1 cellular context compared by ENCODE assay signal in genomic region chr6:130826442-130827246, GRCh38.
TF ChIP-seq lines count a peak whose summit lies in the region.

No MANE protein-coding gene starts in this region.

TF ChIP-seq in HepG2, 621 proteins besides CTCF, POLR2A, EP300 and RAD21 (continued from another document):
- no peak for TF ChIP-seq CEBPB (IDR thresholded peaks at IDR 0.05; ENCODE audit: borderline replicate concordance, low read depth, low read length)
- TF ChIP-seq PAWR (CRISPR knock-in tag; IDR thresholded peaks at IDR 0.05; ENCODE audit: borderline replicate concordance): no peak
- TF ChIP-seq ZNF773 (CRISPR knock-in tag; IDR thresholded peaks at IDR 0.05; ENCODE audit: borderline replicate concordance): no peak
- peak; percentile 57; the same call in 1 of the 2 replicates for TF ChIP-seq BCL6 (CRISPR knock-in tag; IDR thresholded peaks at IDR 0.05)
- 0 out of 2 replicates have a peak, but pooled peaks have one; percentile 19 for TF ChIP-seq ZNF589 (CRISPR knock-in tag; conservative IDR thresholded peaks at IDR 0.05)
- peak; percentile 79; the same call in 1 of the 2 replicates for TF ChIP-seq ZC3H4 (CRISPR knock-in tag; IDR thresholded peaks at IDR 0.05; ENCODE audit: borderline replicate concordance)
- peak; percentile 97 for TF ChIP-seq ZNF644 (CRISPR knock-in tag; IDR thresholded peaks at IDR 0.05; ENCODE audit: low read depth)
- TF ChIP-seq PCBP2 (optimal IDR thresholded peaks at IDR 0.05; ENCODE audit: low read depth, low read length, poor library complexity, severe bottlenecking): no peak
- no peak for TF ChIP-seq ZNF142 (CRISPR knock-in tag; IDR thresholded peaks at IDR 0.05)
- TF ChIP-seq ZNF740 (CRISPR knock-in tag; IDR thresholded peaks at IDR 0.05): no peak
- no peak for TF ChIP-seq ZNF17 (CRISPR knock-in tag; IDR thresholded peaks at IDR 0.05)
- no peak for TF ChIP-seq ZNF282 (IDR thresholded peaks at IDR 0.05; ENCODE audit: partially characterized antibody)
- no peak for TF ChIP-seq ZNF720 (CRISPR knock-in tag; IDR thresholded peaks at IDR 0.05)
- TF ChIP-seq ERF (CRISPR knock-in tag; IDR thresholded peaks at IDR 0.05): peak; percentile 24; the same call in 1 of the 2 replicates
- TF ChIP-seq FLYWCH1 (CRISPR knock-in tag; IDR thresholded peaks at IDR 0.05): no peak
- 0 out of 2 replicates have a peak, but pooled peaks have one; percentile 18 for TF ChIP-seq ZNF362 (CRISPR knock-in tag; IDR thresholded peaks at IDR 0.05; ENCODE audit: borderline replicate concordance)
- no peak for TF ChIP-seq ZNF766 (CRISPR knock-in tag; IDR thresholded peaks at IDR 0.05; ENCODE audit: borderline replicate concordance)
- TF ChIP-seq ZNF556 (CRISPR knock-in tag; IDR thresholded peaks at IDR 0.05; ENCODE audit: borderline replicate concordance): no peak; the same call in 1 of the 2 replicates
- TF ChIP-seq FOXK1 (CRISPR knock-in tag; IDR thresholded peaks at IDR 0.05; ENCODE audit: borderline replicate concordance, low read depth): peak; percentile 48
- TF ChIP-seq ZNF24 (IDR thresholded peaks at IDR 0.05): no peak
- TF ChIP-seq ZNF430 (CRISPR knock-in tag; IDR thresholded peaks at IDR 0.05): no peak
- TF ChIP-seq SOX5 (CRISPR knock-in tag; IDR thresholded peaks at IDR 0.05; ENCODE audit: borderline replicate concordance): no peak
- no peak for TF ChIP-seq ZFY (CRISPR knock-in tag; IDR thresholded peaks at IDR 0.05)
